ENCODE assay signal across 1 cellular context in the genomic region with DNA sequence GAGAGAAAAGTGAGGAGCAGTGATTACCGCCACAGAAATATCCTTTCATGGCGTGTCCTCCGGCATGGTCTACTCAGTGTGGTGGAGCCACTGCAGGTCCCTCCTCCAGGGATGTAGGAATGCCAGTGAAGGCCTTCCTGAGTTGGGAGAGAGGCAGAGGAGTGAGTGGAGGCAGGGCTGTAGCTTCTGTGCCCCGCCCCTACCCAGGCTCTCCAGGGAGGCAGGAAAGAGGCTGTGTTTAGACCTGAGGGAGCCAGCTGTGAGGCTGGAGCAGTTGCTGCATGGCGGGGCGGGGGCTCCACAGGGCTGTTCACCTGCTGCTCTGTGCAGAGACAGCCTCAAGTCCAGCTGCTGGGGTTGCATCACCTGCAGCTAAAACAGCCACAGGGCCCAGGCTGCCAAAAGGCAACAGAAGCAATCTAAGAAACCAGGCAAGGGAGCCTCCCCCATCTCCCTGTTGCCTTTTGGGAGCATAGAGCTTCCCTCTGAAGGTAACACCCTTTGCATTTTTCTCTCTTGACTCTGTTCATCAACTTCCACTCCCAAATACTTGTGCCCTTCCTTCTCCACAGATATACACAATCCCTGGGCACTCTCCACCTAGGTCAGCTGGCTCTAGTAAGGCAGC.
TF ChIP-seq lines count a peak whose summit lies in the region.

No MANE protein-coding gene starts in this region.

TF ChIP-seq in HepG2, 621 proteins besides CTCF, POLR2A, EP300 and RAD21 (continues in another document):
- TF ChIP-seq SP5 (CRISPR knock-in tag; IDR thresholded peaks at IDR 0.05; ENCODE audit: borderline replicate concordance, low read depth), result peak; percentile 82
- TF ChIP-seq, protein P1, sequence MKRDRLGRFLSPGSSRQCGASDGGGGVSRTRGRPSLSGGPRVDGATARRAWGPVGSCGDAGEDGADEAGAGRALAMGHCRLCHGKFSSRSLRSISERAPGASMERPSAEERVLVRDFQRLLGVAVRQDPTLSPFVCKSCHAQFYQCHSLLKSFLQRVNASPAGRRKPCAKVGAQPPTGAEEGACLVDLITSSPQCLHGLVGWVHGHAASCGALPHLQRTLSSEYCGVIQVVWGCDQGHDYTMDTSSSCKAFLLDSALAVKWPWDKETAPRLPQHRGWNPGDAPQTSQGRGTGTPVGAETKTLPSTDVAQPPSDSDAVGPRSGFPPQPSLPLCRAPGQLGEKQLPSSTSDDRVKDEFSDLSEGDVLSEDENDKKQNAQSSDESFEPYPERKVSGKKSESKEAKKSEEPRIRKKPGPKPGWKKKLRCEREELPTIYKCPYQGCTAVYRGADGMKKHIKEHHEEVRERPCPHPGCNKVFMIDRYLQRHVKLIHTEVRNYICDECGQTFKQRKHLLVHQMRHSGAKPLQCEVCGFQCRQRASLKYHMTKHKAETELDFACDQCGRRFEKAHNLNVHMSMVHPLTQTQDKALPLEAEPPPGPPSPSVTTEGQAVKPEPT (CRISPR knock-in tag; IDR thresholded peaks at IDR 0.05; ENCODE audit: low read depth), result no peak
- TF ChIP-seq ZNF30 (CRISPR knock-in tag; IDR thresholded peaks at IDR 0.05), result no peak
- TF ChIP-seq, protein P2, sequence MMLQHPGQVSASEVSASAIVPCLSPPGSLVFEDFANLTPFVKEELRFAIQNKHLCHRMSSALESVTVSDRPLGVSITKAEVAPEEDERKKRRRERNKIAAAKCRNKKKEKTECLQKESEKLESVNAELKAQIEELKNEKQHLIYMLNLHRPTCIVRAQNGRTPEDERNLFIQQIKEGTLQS (CRISPR knock-in tag; IDR thresholded peaks at IDR 0.05), result peak; percentile 89
- TF ChIP-seq, protein P3, sequence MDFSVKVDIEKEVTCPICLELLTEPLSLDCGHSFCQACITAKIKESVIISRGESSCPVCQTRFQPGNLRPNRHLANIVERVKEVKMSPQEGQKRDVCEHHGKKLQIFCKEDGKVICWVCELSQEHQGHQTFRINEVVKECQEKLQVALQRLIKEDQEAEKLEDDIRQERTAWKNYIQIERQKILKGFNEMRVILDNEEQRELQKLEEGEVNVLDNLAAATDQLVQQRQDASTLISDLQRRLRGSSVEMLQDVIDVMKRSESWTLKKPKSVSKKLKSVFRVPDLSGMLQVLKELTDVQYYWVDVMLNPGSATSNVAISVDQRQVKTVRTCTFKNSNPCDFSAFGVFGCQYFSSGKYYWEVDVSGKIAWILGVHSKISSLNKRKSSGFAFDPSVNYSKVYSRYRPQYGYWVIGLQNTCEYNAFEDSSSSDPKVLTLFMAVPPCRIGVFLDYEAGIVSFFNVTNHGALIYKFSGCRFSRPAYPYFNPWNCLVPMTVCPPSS (IDR thresholded peaks at IDR 0.05), result no peak
- TF ChIP-seq HNF4A (CRISPR knock-in tag; IDR thresholded peaks at IDR 0.05), result peak; percentile 2; the same call in 1 of the 2 replicates
- TF ChIP-seq, protein P4, sequence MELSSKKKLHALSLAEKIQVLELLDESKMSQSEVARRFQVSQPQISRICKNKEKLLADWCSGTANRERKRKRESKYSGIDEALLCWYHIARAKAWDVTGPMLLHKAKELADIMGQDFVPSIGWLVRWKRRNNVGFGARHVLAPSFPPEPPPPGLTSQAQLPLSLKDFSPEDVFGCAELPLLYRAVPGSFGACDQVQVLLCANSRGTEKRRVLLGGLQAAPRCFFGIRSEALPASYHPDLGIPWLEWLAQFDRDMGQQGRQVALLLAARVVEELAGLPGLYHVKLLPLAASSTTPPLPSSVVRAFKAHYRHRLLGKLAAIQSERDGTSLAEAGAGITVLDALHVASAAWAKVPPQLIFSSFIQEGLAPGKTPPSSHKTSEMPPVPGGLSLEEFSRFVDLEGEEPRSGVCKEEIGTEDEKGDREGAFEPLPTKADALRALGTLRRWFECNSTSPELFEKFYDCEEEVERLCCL (CRISPR knock-in tag; IDR thresholded peaks at IDR 0.05; ENCODE audit: borderline replicate concordance), result no peak
- no peak for TF ChIP-seq CREB1 (IDR thresholded peaks at IDR 0.05)
- TF ChIP-seq CREB1 (CRISPR knock-in tag; IDR thresholded peaks at IDR 0.05), result no peak
- TF ChIP-seq, protein P5, sequence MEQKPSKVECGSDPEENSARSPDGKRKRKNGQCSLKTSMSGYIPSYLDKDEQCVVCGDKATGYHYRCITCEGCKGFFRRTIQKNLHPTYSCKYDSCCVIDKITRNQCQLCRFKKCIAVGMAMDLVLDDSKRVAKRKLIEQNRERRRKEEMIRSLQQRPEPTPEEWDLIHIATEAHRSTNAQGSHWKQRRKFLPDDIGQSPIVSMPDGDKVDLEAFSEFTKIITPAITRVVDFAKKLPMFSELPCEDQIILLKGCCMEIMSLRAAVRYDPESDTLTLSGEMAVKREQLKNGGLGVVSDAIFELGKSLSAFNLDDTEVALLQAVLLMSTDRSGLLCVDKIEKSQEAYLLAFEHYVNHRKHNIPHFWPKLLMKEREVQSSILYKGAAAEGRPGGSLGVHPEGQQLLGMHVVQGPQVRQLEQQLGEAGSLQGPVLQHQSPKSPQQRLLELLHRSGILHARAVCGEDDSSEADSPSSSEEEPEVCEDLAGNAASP (CRISPR knock-in tag; IDR thresholded peaks at IDR 0.05; ENCODE audit: borderline replicate concordance), result peak; percentile 29; the same call in 1 of the 2 replicates
- TF ChIP-seq ZNF430 (CRISPR knock-in tag; IDR thresholded peaks at IDR 0.05), result peak; percentile 100
- no peak for TF ChIP-seq FOXP1 (IDR thresholded peaks at IDR 0.05)
- 0 out of 2 replicates have a peak, but pooled peaks have one; percentile 5 for TF ChIP-seq FOXP1 (CRISPR knock-in tag; IDR thresholded peaks at IDR 0.05)
- TF ChIP-seq, protein P6, sequence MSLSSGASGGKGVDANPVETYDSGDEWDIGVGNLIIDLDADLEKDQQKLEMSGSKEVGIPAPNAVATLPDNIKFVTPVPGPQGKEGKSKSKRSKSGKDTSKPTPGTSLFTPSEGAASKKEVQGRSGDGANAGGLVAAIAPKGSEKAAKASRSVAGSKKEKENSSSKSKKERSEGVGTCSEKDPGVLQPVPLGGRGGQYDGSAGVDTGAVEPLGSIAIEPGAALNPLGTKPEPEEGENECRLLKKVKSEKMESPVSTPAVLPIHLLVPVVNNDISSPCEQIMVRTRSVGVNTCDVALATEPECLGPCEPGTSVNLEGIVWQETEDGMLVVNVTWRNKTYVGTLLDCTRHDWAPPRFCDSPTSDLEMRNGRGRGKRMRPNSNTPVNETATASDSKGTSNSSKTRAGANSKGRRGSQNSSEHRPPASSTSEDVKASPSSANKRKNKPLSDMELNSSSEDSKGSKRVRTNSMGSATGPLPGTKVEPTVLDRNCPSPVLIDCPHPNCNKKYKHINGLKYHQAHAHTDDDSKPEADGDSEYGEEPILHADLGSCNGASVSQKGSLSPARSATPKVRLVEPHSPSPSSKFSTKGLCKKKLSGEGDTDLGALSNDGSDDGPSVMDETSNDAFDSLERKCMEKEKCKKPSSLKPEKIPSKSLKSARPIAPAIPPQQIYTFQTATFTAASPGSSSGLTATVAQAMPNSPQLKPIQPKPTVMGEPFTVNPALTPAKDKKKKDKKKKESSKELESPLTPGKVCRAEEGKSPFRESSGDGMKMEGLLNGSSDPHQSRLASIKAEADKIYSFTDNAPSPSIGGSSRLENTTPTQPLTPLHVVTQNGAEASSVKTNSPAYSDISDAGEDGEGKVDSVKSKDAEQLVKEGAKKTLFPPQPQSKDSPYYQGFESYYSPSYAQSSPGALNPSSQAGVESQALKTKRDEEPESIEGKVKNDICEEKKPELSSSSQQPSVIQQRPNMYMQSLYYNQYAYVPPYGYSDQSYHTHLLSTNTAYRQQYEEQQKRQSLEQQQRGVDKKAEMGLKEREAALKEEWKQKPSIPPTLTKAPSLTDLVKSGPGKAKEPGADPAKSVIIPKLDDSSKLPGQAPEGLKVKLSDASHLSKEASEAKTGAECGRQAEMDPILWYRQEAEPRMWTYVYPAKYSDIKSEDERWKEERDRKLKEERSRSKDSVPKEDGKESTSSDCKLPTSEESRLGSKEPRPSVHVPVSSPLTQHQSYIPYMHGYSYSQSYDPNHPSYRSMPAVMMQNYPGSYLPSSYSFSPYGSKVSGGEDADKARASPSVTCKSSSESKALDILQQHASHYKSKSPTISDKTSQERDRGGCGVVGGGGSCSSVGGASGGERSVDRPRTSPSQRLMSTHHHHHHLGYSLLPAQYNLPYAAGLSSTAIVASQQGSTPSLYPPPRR (CRISPR knock-in tag; IDR thresholded peaks at IDR 0.05; ENCODE audit: borderline replicate concordance), result 0 out of 2 replicates have a peak, but pooled peaks have one; percentile 50
- peak; percentile 45; the same call in 1 of the 2 replicates for TF ChIP-seq KAT8 (CRISPR knock-in tag; IDR thresholded peaks at IDR 0.05)
- TF ChIP-seq FOXO1 (CRISPR knock-in tag; IDR thresholded peaks at IDR 0.05), result peak; percentile 22; the same call in 1 of the 2 replicates
- TF ChIP-seq, protein P7, sequence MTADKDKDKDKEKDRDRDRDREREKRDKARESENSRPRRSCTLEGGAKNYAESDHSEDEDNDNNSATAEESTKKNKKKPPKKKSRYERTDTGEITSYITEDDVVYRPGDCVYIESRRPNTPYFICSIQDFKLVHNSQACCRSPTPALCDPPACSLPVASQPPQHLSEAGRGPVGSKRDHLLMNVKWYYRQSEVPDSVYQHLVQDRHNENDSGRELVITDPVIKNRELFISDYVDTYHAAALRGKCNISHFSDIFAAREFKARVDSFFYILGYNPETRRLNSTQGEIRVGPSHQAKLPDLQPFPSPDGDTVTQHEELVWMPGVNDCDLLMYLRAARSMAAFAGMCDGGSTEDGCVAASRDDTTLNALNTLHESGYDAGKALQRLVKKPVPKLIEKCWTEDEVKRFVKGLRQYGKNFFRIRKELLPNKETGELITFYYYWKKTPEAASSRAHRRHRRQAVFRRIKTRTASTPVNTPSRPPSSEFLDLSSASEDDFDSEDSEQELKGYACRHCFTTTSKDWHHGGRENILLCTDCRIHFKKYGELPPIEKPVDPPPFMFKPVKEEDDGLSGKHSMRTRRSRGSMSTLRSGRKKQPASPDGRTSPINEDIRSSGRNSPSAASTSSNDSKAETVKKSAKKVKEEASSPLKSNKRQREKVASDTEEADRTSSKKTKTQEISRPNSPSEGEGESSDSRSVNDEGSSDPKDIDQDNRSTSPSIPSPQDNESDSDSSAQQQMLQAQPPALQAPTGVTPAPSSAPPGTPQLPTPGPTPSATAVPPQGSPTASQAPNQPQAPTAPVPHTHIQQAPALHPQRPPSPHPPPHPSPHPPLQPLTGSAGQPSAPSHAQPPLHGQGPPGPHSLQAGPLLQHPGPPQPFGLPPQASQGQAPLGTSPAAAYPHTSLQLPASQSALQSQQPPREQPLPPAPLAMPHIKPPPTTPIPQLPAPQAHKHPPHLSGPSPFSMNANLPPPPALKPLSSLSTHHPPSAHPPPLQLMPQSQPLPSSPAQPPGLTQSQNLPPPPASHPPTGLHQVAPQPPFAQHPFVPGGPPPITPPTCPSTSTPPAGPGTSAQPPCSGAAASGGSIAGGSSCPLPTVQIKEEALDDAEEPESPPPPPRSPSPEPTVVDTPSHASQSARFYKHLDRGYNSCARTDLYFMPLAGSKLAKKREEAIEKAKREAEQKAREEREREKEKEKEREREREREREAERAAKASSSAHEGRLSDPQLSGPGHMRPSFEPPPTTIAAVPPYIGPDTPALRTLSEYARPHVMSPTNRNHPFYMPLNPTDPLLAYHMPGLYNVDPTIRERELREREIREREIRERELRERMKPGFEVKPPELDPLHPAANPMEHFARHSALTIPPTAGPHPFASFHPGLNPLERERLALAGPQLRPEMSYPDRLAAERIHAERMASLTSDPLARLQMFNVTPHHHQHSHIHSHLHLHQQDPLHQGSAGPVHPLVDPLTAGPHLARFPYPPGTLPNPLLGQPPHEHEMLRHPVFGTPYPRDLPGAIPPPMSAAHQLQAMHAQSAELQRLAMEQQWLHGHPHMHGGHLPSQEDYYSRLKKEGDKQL (CRISPR knock-in tag; IDR thresholded peaks at IDR 0.05; ENCODE audit: low read depth), result peak; percentile 54; the same call in 1 of the 2 replicates
- TF ChIP-seq, protein P8, sequence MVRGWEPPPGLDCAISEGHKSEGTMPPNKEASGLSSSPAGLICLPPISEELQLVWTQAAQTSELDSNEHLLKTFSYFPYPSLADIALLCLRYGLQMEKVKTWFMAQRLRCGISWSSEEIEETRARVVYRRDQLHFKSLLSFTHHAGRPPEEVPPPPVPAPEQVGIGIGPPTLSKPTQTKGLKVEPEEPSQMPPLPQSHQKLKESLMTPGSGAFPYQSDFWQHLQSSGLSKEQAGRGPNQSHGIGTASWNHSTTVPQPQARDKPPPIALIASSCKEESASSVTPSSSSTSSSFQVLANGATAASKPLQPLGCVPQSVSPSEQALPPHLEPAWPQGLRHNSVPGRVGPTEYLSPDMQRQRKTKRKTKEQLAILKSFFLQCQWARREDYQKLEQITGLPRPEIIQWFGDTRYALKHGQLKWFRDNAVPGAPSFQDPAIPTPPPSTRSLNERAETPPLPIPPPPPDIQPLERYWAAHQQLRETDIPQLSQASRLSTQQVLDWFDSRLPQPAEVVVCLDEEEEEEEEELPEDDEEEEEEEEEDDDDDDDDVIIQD (CRISPR knock-in tag; IDR thresholded peaks at IDR 0.05; ENCODE audit: low read depth), result peak; percentile 37; the same call in 1 of the 2 replicates
- TF ChIP-seq, protein P9, sequence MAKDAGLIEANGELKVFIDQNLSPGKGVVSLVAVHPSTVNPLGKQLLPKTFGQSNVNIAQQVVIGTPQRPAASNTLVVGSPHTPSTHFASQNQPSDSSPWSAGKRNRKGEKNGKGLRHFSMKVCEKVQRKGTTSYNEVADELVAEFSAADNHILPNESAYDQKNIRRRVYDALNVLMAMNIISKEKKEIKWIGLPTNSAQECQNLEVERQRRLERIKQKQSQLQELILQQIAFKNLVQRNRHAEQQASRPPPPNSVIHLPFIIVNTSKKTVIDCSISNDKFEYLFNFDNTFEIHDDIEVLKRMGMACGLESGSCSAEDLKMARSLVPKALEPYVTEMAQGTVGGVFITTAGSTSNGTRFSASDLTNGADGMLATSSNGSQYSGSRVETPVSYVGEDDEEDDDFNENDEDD (CRISPR knock-in tag; IDR thresholded peaks at IDR 0.05; ENCODE audit: borderline replicate concordance), result peak; percentile 9; the same call in 1 of the 2 replicates
- TF ChIP-seq ZZZ3 (CRISPR knock-in tag; IDR thresholded peaks at IDR 0.05; ENCODE audit: borderline replicate concordance), result peak; percentile 23; the same call in 1 of the 2 replicates
- TF ChIP-seq, protein P10, sequence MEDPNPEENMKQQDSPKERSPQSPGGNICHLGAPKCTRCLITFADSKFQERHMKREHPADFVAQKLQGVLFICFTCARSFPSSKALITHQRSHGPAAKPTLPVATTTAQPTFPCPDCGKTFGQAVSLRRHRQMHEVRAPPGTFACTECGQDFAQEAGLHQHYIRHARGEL (CRISPR knock-in tag; IDR thresholded peaks at IDR 0.05), result no peak
- TF ChIP-seq FOXA3 (CRISPR knock-in tag; IDR thresholded peaks at IDR 0.05), result peak; percentile 22; the same call in 1 of the 2 replicates
- TF ChIP-seq SNAI1 (CRISPR knock-in tag; IDR thresholded peaks at IDR 0.05; ENCODE audit: borderline replicate concordance), result no peak
- peak; percentile 77 for TF ChIP-seq ZFX (CRISPR knock-in tag; IDR thresholded peaks at IDR 0.05; ENCODE audit: low read depth)
- TF ChIP-seq, protein P11, sequence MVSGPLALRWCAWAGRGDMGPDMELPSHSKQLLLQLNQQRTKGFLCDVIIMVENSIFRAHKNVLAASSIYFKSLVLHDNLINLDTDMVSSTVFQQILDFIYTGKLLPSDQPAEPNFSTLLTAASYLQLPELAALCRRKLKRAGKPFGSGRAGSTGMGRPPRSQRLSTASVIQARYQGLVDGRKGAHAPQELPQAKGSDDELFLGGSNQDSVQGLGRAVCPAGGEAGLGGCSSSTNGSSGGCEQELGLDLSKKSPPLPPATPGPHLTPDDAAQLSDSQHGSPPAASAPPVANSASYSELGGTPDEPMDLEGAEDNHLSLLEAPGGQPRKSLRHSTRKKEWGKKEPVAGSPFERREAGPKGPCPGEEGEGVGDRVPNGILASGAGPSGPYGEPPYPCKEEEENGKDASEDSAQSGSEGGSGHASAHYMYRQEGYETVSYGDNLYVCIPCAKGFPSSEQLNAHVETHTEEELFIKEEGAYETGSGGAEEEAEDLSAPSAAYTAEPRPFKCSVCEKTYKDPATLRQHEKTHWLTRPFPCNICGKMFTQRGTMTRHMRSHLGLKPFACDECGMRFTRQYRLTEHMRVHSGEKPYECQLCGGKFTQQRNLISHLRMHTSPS (CRISPR knock-in tag; IDR thresholded peaks at IDR 0.05; ENCODE audit: low read depth), result 0 out of 2 replicates have a peak, but pooled peaks have one; percentile 12
- no peak for TF ChIP-seq ZNF879 (CRISPR knock-in tag; IDR thresholded peaks at IDR 0.05)
- TF ChIP-seq ZMYM2 (CRISPR knock-in tag; IDR thresholded peaks at IDR 0.05), result no peak
